Comparison of ENCODE assay signal across 9 cellular contexts in genomic region chr15:61195116-61196002, GRCh38. TPM values are rescaled to one million over a fixed set of nuclear protein-coding genes. Genes with fewer than 3 reads are reported as not detected.
DNase-seq lines count a peak whose midpoint lies in the region; ATAC-seq, FAIRE-seq and TF ChIP-seq lines count a peak whose summit lies in the region.
"Had no signal": no experiment of that assay in that cellular context is flagged by ENCODE, and none has a peak within 500 bp of the region (broad histone marks: within the 10 kb centered on the region; RNA-seq: fewer than 3 reads in every experiment).

No MANE protein-coding gene starts in this region.

- FAIRE-seq in kidney (lab: Jason Lieb, UNC): no peak

- H3K27me3 Mint-ChIP-seq in activated B cell treated with CpG ODN at 0.5 μM for 24 hours: peaks cover 2% of the 10 kb centered on the region
- H3K27me3 Mint-ChIP-seq: activated naive CD4-positive, alpha-beta T cell treated with anti-CD3 and anti-CD28 coated beads, Interleukin-2, amount 50 U/mL, for 24 hours had no signal

- CTCF ChIA-PET in IMR-90 (lab: Yijun Ruan, JAX) (interaction anchor here (0.6 to 1.6 kb wide), 8 partner anchors 10 to 639 kb away, joined by 3 to 5 read pairs (median 4); partner anchors contain the start of gene RORA), activated B cell treated with CpG ODN at 0.5 μM for 24 hours (lab: Charles Lee) (interaction anchor here (0.8 to 1.6 kb wide), 6 partner anchors 11 to 640 kb away, joined by 3 to 6 read pairs (median 4); no protein-coding TSS in a partner anchor)

- H3K27ac ChIP-seq in IMR-90 (ENCODE audit: insufficient read depth, low read length) (no peak overlapping the region), kidney (ENCODE audit: low read depth in 2 of 2, low read length in 2 of 2) (no peak overlapping the region)

- peak; percentile 51 for TF ChIP-seq RAD21 in IMR-90 (IDR thresholded peaks at IDR 0.05; ENCODE audit: low read length)

- dilution Hi-C loops in IMR-90 (cut with HindIII; ENCODE audit: low sequenced_read_pairs, unreplicated experiment): no loop called here

- no peak overlapping the region for H2BK5ac ChIP-seq in IMR-90 (ENCODE audit: low read depth, low read length, poor library complexity, severe bottlenecking)

- ATAC-seq in IMR-90 (ENCODE audit: low read depth) (peak; percentile 83), activated B cell treated with CpG ODN at 0.5 μM for 24 hours (ENCODE audit: low read depth) (no peak), GM19455 (IDR thresholded peaks at IDR 0.05; ENCODE audit: unreplicated experiment) (no peak)

- H2BK15ac ChIP-seq in IMR-90 (ENCODE audit: low read depth, low read length): no peak overlapping the region

- DNase-seq in NOMO-1 treated with DMSO at 0.1 percent for 48 hours (lab: John Stamatoyannopoulos, UW; ENCODE audit: unreplicated experiment) (peak; percentile 5), NOMO-1 treated with dmso at 0.1 percent for 144 hours (lab: John Stamatoyannopoulos, UW; ENCODE audit: unreplicated experiment) (no peak), IMR-90 (peak; percentile 43), activated B cell treated with CpG ODN at 0.5 μM for 24 hours (no peak), kidney (no peak), activated T-cell treated with anti-CD3 and anti-CD28 coated beads for 4 hours (no peak), C1 segment of cervical spinal cord (lab: John Stamatoyannopoulos, UW) (no peak)

- no peak overlapping the region for H3K56ac ChIP-seq in IMR-90 (ENCODE audit: extremely low read depth, insufficient read depth, low read length)

- no TSS peak for BruUV-seq in IMR-90 (replicated peaks; lab: Mats Ljungman, UMichigan)

- H3K27ac Mint-ChIP-seq in activated B cell treated with CpG ODN at 0.5 μM for 24 hours: no peak overlapping the region
- H3K27ac Mint-ChIP-seq: activated naive CD4-positive, alpha-beta T cell treated with anti-CD3 and anti-CD28 coated beads, Interleukin-2, amount 50 U/mL, for 24 hours had no signal

- H4K91ac ChIP-seq in IMR-90 (ENCODE audit: insufficient read depth, low read depth, low read length): no peak overlapping the region

- H3K9me3 ChIP-seq in IMR-90 (ENCODE audit: control insufficient read depth, insufficient read depth, low read length) (no peaks in the 10 kb centered on the region), kidney (ENCODE audit: control insufficient read depth in 1 of 2, low read length in 2 of 2) (no peaks in the 10 kb centered on the region)

- no peak overlapping the region for H3K18ac ChIP-seq in IMR-90 (ENCODE audit: low read depth, low read length)

- H4K8ac ChIP-seq in IMR-90 (ENCODE audit: low read depth in 2 of 2, low read length in 2 of 2): no peak overlapping the region

- POLR2A ChIA-PET in IMR-90 (lab: Charles Lee; ENCODE audit: unreplicated experiment): no interaction called here
- POLR2A ChIA-PET in activated B cell treated with CpG ODN at 0.5 μM for 24 hours (lab: Charles Lee): no interaction called here

- no peak overlapping the region for H3K14ac ChIP-seq in IMR-90 (replicated peaks; ENCODE audit: low read depth, low read length)

- no peak overlapping the region for H2AFZ ChIP-seq in IMR-90 (replicated peaks; ENCODE audit: low read length, poor library complexity)

- H3K79me1 ChIP-seq in IMR-90 (ENCODE audit: low read depth in 1 of 2, low read length in 2 of 2): no peaks in the 10 kb centered on the region; a peak in 2 of 4 replicates

- H3K4me3 ChIP-seq in IMR-90 (ENCODE audit: insufficient read depth, low read depth, low read length) (no peak overlapping the region), kidney (ENCODE audit: low read length in 2 of 2) (no peak overlapping the region)

- H3K36me3 Mint-ChIP-seq in activated B cell treated with CpG ODN at 0.5 μM for 24 hours (ENCODE audit: low read depth): no peaks in the 10 kb centered on the region
- H3K36me3 Mint-ChIP-seq: activated naive CD4-positive, alpha-beta T cell treated with anti-CD3 and anti-CD28 coated beads, Interleukin-2, amount 50 U/mL, for 24 hours had no signal

- H3K4me1 Mint-ChIP-seq in activated B cell treated with CpG ODN at 0.5 μM for 24 hours: no peaks in the 10 kb centered on the region
- H3K4me1 Mint-ChIP-seq: activated naive CD4-positive, alpha-beta T cell treated with anti-CD3 and anti-CD28 coated beads, Interleukin-2, amount 50 U/mL, for 24 hours had no signal

- H3K27me3 ChIP-seq in IMR-90 (ENCODE audit: control insufficient read depth, insufficient read depth, low read length): peaks cover 4% of the 10 kb centered on the region

- intact Hi-C loops in IMR-90 (cut with micrococcal nuclease): no loop called here
- intact Hi-C loops in activated B cell treated with CpG ODN at 0.5 μM for 24 hours (cut with micrococcal nuclease): loop anchor here (10.0 kb wide), 2 partner anchors 611 to 639 kb away; no protein-coding TSS in a partner anchor
- intact Hi-C loops in kidney (cut with DNase I): no loop called here

- no peak overlapping the region for H3K4ac ChIP-seq in IMR-90 (ENCODE audit: low read depth, low read length)

- H2AK5ac ChIP-seq in IMR-90 (ENCODE audit: low read depth, low read length): no peak overlapping the region

- WGBS in IMR-90 (ENCODE audit: extremely low coverage in 2 of 2, insufficient read length in 1 of 2), 2 experiments: 86% methylated on average over 4 of the region's 10 CpGs; no CpG with 5 or more reads in 1 of the 2 experiments

- TF ChIP-seq POLR2A in IMR-90 (IDR thresholded peaks at IDR 0.05; ENCODE audit: low read depth, low read length): no peak

- no peak overlapping the region for H2AK9ac ChIP-seq in IMR-90 (replicated peaks; ENCODE audit: low read depth, low read length, poor library complexity)

- no peaks in the 10 kb centered on the region for H3K36me3 ChIP-seq in IMR-90 (ENCODE audit: control insufficient read depth, insufficient read depth, low read length)
- H3K36me3 ChIP-seq in kidney (ENCODE audit: control insufficient read depth in 1 of 2, insufficient read depth in 2 of 2, low read length in 2 of 2): no peaks in the 10 kb centered on the region

- H3K23ac ChIP-seq in IMR-90 (ENCODE audit: low read depth, low read length): no peak overlapping the region

- no peaks in the 10 kb centered on the region for H3K9me3 Mint-ChIP-seq in activated B cell treated with CpG ODN at 0.5 μM for 24 hours
- H3K9me3 Mint-ChIP-seq: activated naive CD4-positive, alpha-beta T cell treated with anti-CD3 and anti-CD28 coated beads, Interleukin-2, amount 50 U/mL, for 24 hours had no signal

- peak; percentile 56 for TF ChIP-seq CTCF in IMR-90 (conservative IDR thresholded peaks at IDR 0.05; ENCODE audit: low read depth, low read length)
- peak; percentile 29 for TF ChIP-seq CTCF in activated B cell treated with CpG ODN at 0.5 μM for 24 hours (IDR thresholded peaks at IDR 0.05)
- peak; percentile 53 for TF ChIP-seq CTCF in kidney (IDR thresholded peaks at IDR 0.05; ENCODE audit: borderline replicate concordance, extremely low read depth, insufficient read depth)

- H3K4me3 Mint-ChIP-seq in activated B cell treated with CpG ODN at 0.5 μM for 24 hours: no peak overlapping the region
- H3K4me3 Mint-ChIP-seq: activated naive CD4-positive, alpha-beta T cell treated with anti-CD3 and anti-CD28 coated beads, Interleukin-2, amount 50 U/mL, for 24 hours had no signal

- H4K5ac ChIP-seq in IMR-90 (ENCODE audit: low read depth, low read length): no peak overlapping the region

- H3K4me1 ChIP-seq in IMR-90 (ENCODE audit: control insufficient read depth, insufficient read depth, low read length): no peaks in the 10 kb centered on the region
- no peaks in the 10 kb centered on the region for H3K4me1 ChIP-seq in kidney (ENCODE audit: control insufficient read depth in 1 of 2, insufficient read depth in 1 of 2, low read depth in 1 of 2, low read length in 2 of 2)

- peaks cover 3% of the 10 kb centered on the region for H4K20me1 ChIP-seq in IMR-90 (ENCODE audit: insufficient read depth, low read length)

- no peak overlapping the region for H3K4me2 ChIP-seq in IMR-90 (ENCODE audit: low read depth, low read length)

- H3K9ac ChIP-seq in IMR-90 (ENCODE audit: low read depth, low read length) (no peak overlapping the region), kidney (ENCODE audit: low read length in 2 of 2) (no peak overlapping the region)

- H3K9me1 ChIP-seq in IMR-90 (ENCODE audit: insufficient read depth, low read length): no peaks in the 10 kb centered on the region

- H2BK120ac ChIP-seq in IMR-90 (ENCODE audit: low read depth, low read length): no peak overlapping the region

- in situ Hi-C loops in IMR-90 (cut with MboI; ENCODE audit: low sequenced_read_pairs): no loop called here

- no peak overlapping the region for H2BK20ac ChIP-seq in IMR-90 (ENCODE audit: low read depth, low read length)

TF ChIP-seq in IMR-90, 13 proteins besides CTCF, POLR2A, EP300 and RAD21:
- no peak for TF ChIP-seq CEBPB (IDR thresholded peaks at IDR 0.05; ENCODE audit: low read depth, low read length)
- TF ChIP-seq SMC3 (IDR thresholded peaks at IDR 0.05; ENCODE audit: low read depth, low read length): peak; percentile 48
- TF ChIP-seq ELK1 (IDR thresholded peaks at IDR 0.05; ENCODE audit: borderline replicate concordance, low read depth, low read length): no peak

RNA-seq across cellular contexts. Expression of gene RORA, which starts 33.7 kb away (rescaled TPM):
- total RNA-seq in IMR-90 (2012; rRNA removed) (10.6 and 12.2 TPM in 2 replicates), activated B cell treated with CpG ODN at 0.5 μM for 24 hours (3.6 and 3.7 TPM in 2 replicates), kidney (32.0 TPM)
- polyA plus RNA-seq in IMR-90 (2012; rRNA removed) (5.7 and 6.8 TPM in 2 replicates), kidney (ENCODE audit: insufficient read depth, low read depth, low replicate concordance) (5.2 TPM)
- 2.4 and 2.6 TPM in 2 replicates for polyA plus RNA-seq in IMR-90 (2012; cell fraction: cytosol; rRNA removed)
- polyA plus RNA-seq in IMR-90 (2012; cell fraction: nucleus; rRNA removed; ENCODE audit: low replicate concordance): 12.0 and 16.2 TPM in 2 replicates

Comparison
In these comparisons a context has a peak if more than half of its experiments do, and no peak if none do; other contexts are left out.
1. DNase-seq: peak in NOMO-1 treated with DMSO at 0.1 percent for 48 hours (single experiment) and IMR-90 (single experiment); none in NOMO-1 treated with dmso at 0.1 percent for 144 hours (single experiment), activated B cell treated with CpG ODN at 0.5 μM for 24 hours (single experiment), kidney (single experiment), activated T-cell treated with anti-CD3 and anti-CD28 coated beads for 4 hours (single experiment) and C1 segment of cervical spinal cord (0 of 14).
2. Peak in every context shown above with its lines, with median percentiles within 50 percentile points of each other: CTCF ChIP-seq.